ENCODE assay signal across 2 cellular contexts in the genomic region with DNA sequence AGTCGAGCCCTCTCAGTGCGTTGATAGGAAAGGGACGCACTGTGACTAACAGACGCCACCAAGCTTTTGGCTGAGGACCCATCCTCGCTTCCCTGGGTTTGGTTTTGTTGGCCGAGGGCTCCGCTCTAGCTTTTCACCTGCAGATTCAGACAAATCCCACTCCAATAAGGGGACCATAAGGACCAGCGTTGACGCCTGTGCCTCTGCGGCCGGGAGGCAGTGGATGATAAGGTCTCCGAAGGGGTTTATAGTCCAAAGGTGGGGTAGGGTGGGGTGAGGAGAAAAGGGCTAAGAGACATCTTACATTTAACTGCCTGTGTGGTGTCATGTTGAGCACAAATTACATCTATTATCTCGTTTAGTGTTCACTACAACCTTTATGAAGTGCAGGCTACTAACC.
TF ChIP-seq lines count a peak whose summit lies in the region.

No MANE protein-coding gene starts in this region.

TF ChIP-seq in HepG2, 621 proteins besides CTCF, POLR2A, EP300 and RAD21:
- no peak for TF ChIP-seq MAFF (IDR thresholded peaks at IDR 0.05; ENCODE audit: low read depth, low read length)
- TF ChIP-seq SALL1 (CRISPR knock-in tag; IDR thresholded peaks at IDR 0.05) = 0 out of 2 replicates have a peak, but pooled peaks have one; percentile 5
- TF ChIP-seq, protein P1, sequence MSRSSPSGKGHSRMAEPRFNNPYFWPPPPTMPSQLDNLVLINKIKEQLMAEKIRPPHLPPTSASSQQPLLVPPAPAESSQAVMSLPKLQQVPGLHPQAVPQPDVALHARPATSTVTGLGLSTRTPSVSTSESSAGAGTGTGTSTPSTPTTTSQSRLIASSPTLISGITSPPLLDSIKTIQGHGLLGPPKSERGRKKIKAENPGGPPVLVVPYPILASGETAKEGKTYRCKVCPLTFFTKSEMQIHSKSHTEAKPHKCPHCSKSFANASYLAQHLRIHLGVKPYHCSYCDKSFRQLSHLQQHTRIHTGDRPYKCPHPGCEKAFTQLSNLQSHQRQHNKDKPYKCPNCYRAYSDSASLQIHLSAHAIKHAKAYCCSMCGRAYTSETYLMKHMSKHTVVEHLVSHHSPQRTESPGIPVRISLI (CRISPR knock-in tag; IDR thresholded peaks at IDR 0.05; ENCODE audit: borderline replicate concordance) = no peak
- no peak for TF ChIP-seq ZNF33B (CRISPR knock-in tag; IDR thresholded peaks at IDR 0.05)
- peak; percentile 31; the same call in 1 of the 2 replicates for TF ChIP-seq KDM5A (IDR thresholded peaks at IDR 0.05; ENCODE audit: borderline replicate concordance, low read length)
- TF ChIP-seq MTF2 (CRISPR knock-in tag; IDR thresholded peaks at IDR 0.05; ENCODE audit: borderline replicate concordance) = no peak
- no peak for TF ChIP-seq PLRG1 (conservative IDR thresholded peaks at IDR 0.05)
- no peak for TF ChIP-seq ZNF83 (CRISPR knock-in tag; IDR thresholded peaks at IDR 0.05; ENCODE audit: borderline replicate concordance)
- no peak for TF ChIP-seq EED (CRISPR knock-in tag; IDR thresholded peaks at IDR 0.05)
- 0 out of 2 replicates have a peak, but pooled peaks have one; percentile 38 for TF ChIP-seq ZNF12 (CRISPR knock-in tag; IDR thresholded peaks at IDR 0.05)
- TF ChIP-seq ZNF317 (CRISPR knock-in tag; IDR thresholded peaks at IDR 0.05) = no peak
- TF ChIP-seq RAD51 (IDR thresholded peaks at IDR 0.05; ENCODE audit: borderline replicate concordance) = no peak
- TF ChIP-seq HNF4A (CRISPR knock-in tag; IDR thresholded peaks at IDR 0.05) = 0 out of 2 replicates have a peak, but pooled peaks have one; percentile 9

TF ChIP-seq in HEK293T, 16 proteins besides CTCF, POLR2A, EP300 and RAD21:
- TF ChIP-seq TARDBP (IDR thresholded peaks at IDR 0.05) = no peak
